ENCODE assay signal across 8 cellular contexts in genomic region chr9:114372971-114373591, GRCh38. TPM values are rescaled to one million over a fixed set of nuclear protein-coding genes. Genes with fewer than 3 reads are reported as not detected.
DNase-seq lines count a peak whose midpoint lies in the region; ATAC-seq and TF ChIP-seq lines count a peak whose summit lies in the region.

No MANE protein-coding gene starts in this region.

- POLR2A ChIA-PET in activated CD4-positive, alpha-beta T cell treated with anti-CD3 and anti-CD28 coated beads for 36 hours (lab: Charles Lee), result interaction anchor here (2.7 kb wide), 1 partner anchor 13 kb away, joined by 22 read pairs; no protein-coding TSS in a partner anchor

- TF ChIP-seq CTCF in HL-60 (IDR thresholded peaks at IDR 0.05; ENCODE audit: insufficient read depth, low read length), result no peak
- no peak for TF ChIP-seq CTCF in HFFc6 (IDR thresholded peaks at IDR 0.05)

- peak; percentile 96 for ATAC-seq in GM19468 (IDR thresholded peaks at IDR 0.05; ENCODE audit: extremely low read depth, unreplicated experiment)
- ATAC-seq in activated CD4-positive, alpha-beta T cell treated with anti-CD3 and anti-CD28 coated beads for 36 hours, result peak; percentile 85
- peak; percentile 75 for ATAC-seq in effector memory CD8-positive, alpha-beta T cell (replicated peaks)

- peaks cover 2% of the 10 kb centered on the region for H3K9me3 Mint-ChIP-seq in activated CD4-positive, alpha-beta T cell treated with anti-CD3 and anti-CD28 coated beads for 36 hours (ENCODE audit: low read depth)
- no peaks in the 10 kb centered on the region for H3K9me3 Mint-ChIP-seq in effector memory CD8-positive, alpha-beta T cell
- no peaks in the 10 kb centered on the region for H3K9me3 Mint-ChIP-seq in HFFc6

- H3K4me3 Mint-ChIP-seq in activated CD4-positive, alpha-beta T cell treated with anti-CD3 and anti-CD28 coated beads for 36 hours, result peak overlapping the region; percentile 64
- H3K4me3 Mint-ChIP-seq in effector memory CD8-positive, alpha-beta T cell, result peak overlapping the region; percentile 79 to 80
- H3K4me3 Mint-ChIP-seq in HFFc6, result no peak overlapping the region

- H3K27ac Mint-ChIP-seq in activated CD4-positive, alpha-beta T cell treated with anti-CD3 and anti-CD28 coated beads for 36 hours, result peak overlapping the region; percentile 89
- H3K27ac Mint-ChIP-seq in effector memory CD8-positive, alpha-beta T cell, result peak overlapping the region; percentile 76 to 84
- H3K27ac Mint-ChIP-seq in HFFc6, result no peak overlapping the region; the same call in 1 of the 2 replicates

- peak overlapping the region; percentile 45 for H3K4me3 ChIP-seq in BLaER1
- H3K4me3 ChIP-seq in HL-60 (replicated peaks; ENCODE audit: insufficient read depth, low read length), result no peak overlapping the region

- H3K4me1 ChIP-seq in BLaER1, result peaks cover 92% of the 10 kb centered on the region

- peaks cover 84% of the 10 kb centered on the region for H3K4me1 Mint-ChIP-seq in activated CD4-positive, alpha-beta T cell treated with anti-CD3 and anti-CD28 coated beads for 36 hours
- peaks cover 69 to 74% of the 10 kb centered on the region in 2 donors for H3K4me1 Mint-ChIP-seq in effector memory CD8-positive, alpha-beta T cell (ENCODE audit: low read depth in 2 of 2)
- H3K4me1 Mint-ChIP-seq in HFFc6 (ENCODE audit: low read depth), result peaks cover 12% of the 10 kb centered on the region

- CTCF ChIA-PET in activated CD4-positive, alpha-beta T cell treated with anti-CD3 and anti-CD28 coated beads for 36 hours (lab: Charles Lee), result interaction anchor here (0.6 to 2.2 kb wide), 4 partner anchors 11 to 204 kb away, joined by 3 to 12 read pairs (median 4); no protein-coding TSS in a partner anchor

- H3K27ac ChIP-seq in BLaER1 (peak overlapping the region; percentile 100), HL-60 (replicated peaks) (peak overlapping the region; percentile 95)

- in situ Hi-C loops in G401 (cut with HindIII; ENCODE audit: low sequenced_read_pairs), result no loop called here

- H3K27me3 ChIP-seq in BLaER1 (no peaks in the 10 kb centered on the region), HL-60 (ENCODE audit: insufficient read depth, poor library complexity, severe bottlenecking) (no peaks in the 10 kb centered on the region)

- H3K36me3 Mint-ChIP-seq in activated CD4-positive, alpha-beta T cell treated with anti-CD3 and anti-CD28 coated beads for 36 hours (ENCODE audit: low read depth), result peaks cover 77% of the 10 kb centered on the region
- peaks cover 97% of the 10 kb centered on the region for H3K36me3 Mint-ChIP-seq in effector memory CD8-positive, alpha-beta T cell (ENCODE audit: insufficient read depth)
- H3K36me3 Mint-ChIP-seq in HFFc6 (ENCODE audit: low read depth), result peaks cover 6% of the 10 kb centered on the region

- H3K9me3 ChIP-seq in BLaER1, result no peaks in the 10 kb centered on the region

- DNase-seq in HL-60 (ENCODE audit: low read depth in 1 of 2, low spot score in 1 of 2) (peak; percentile 94 to 100), HFFc6 (no peak), G401 (ENCODE audit: low spot score) (no peak)
- DNase-seq in activated CD4-positive, alpha-beta T cell treated with anti-CD3 and anti-CD28 coated beads for 36 hours, result peak; percentile 91
- DNase-seq in effector memory CD8-positive, alpha-beta T cell, result peak; percentile 81 to 87 (median 84)
- peak; percentile 49 to 57 for DNase-seq in stimulated activated CD4-positive, alpha-beta T cell treated with anti-CD3 and anti-CD28 coated beads, Interleukin-15, amount 100 ng/mL, for 1 hour (ENCODE audit: low read depth in 1 of 2, low spot score in 1 of 2)

- H4K20me1 ChIP-seq in BLaER1, result no peaks in the 10 kb centered on the region

- intact Hi-C loops in activated CD4-positive, alpha-beta T cell treated with anti-CD3 and anti-CD28 coated beads for 36 hours (cut with DNase I, micrococcal nuclease), result loop anchor here (1.0 kb wide), 3 partner anchors 12 to 25 kb away; no protein-coding TSS in a partner anchor

- peak overlapping the region; percentile 93 for H3K9ac ChIP-seq in BLaER1

- peaks cover 56% of the 10 kb centered on the region for H3K36me3 ChIP-seq in BLaER1

- no peaks in the 10 kb centered on the region for H3K27me3 Mint-ChIP-seq in activated CD4-positive, alpha-beta T cell treated with anti-CD3 and anti-CD28 coated beads for 36 hours
- no peaks in the 10 kb centered on the region for H3K27me3 Mint-ChIP-seq in effector memory CD8-positive, alpha-beta T cell
- peaks cover 3% of the 10 kb centered on the region; the same call in 1 of the 2 replicates for H3K27me3 Mint-ChIP-seq in HFFc6 (ENCODE audit: insufficient read depth)

- H3K4me2 ChIP-seq in BLaER1, result peak overlapping the region; percentile 98

RNA-seq across cellular contexts. Expression of gene AKNA, which starts 14.7 kb away (rescaled TPM):
- 100 to 1,000 TPM; 135 to 141 TPM for total RNA-seq in activated CD4-positive, alpha-beta T cell treated with anti-CD3 and anti-CD28 coated beads for 36 hours
- total RNA-seq in HFFc6 (2021; fragmentation: NEBNext Ultra II Directional; extraction: Animal tissue kit (Norgen Biotek cat#: 25700)), result 10 to 100 TPM in 4 of 6 experiments, 1 to 10 TPM in 2; 9.3 to 13.1 (median 11.5) TPM
- total RNA-seq in G401 (2014; rRNA removed; shearing (Covaris generic)), result 3.1 and 5.1 TPM in 2 replicates

RNA-seq across cellular contexts. Expression of gene ORM2, which starts 43.4 kb away (rescaled TPM):
- total RNA-seq in activated CD4-positive, alpha-beta T cell treated with anti-CD3 and anti-CD28 coated beads for 36 hours, result not detected
- not detected for total RNA-seq in HFFc6 (2021; fragmentation: NEBNext Ultra II Directional; extraction: Animal tissue kit (Norgen Biotek cat#: 25700))
- not detected in 2 replicates for total RNA-seq in G401 (2014; rRNA removed; shearing (Covaris generic))

RNA-seq across cellular contexts. Expression of gene ORM1, which starts 50.2 kb away (rescaled TPM):
- not detected for total RNA-seq in activated CD4-positive, alpha-beta T cell treated with anti-CD3 and anti-CD28 coated beads for 36 hours
- total RNA-seq in HFFc6 (2021; fragmentation: NEBNext Ultra II Directional; extraction: Animal tissue kit (Norgen Biotek cat#: 25700)), result not detected
- not detected in 2 replicates for total RNA-seq in G401 (2014; rRNA removed; shearing (Covaris generic))

Comparison
In these comparisons a context has a peak if more than half of its experiments do, and no peak if none do; other contexts are left out.
1. DNase-seq: peak in HL-60 (2 of 2), activated CD4-positive, alpha-beta T cell treated with anti-CD3 and anti-CD28 coated beads for 36 hours (single experiment), effector memory CD8-positive, alpha-beta T cell (3 of 3) and stimulated activated CD4-positive, alpha-beta T cell treated with anti-CD3 and anti-CD28 coated beads, Interleukin-15, amount 100 ng/mL, for 1 hour (2 of 2); none in HFFc6 (single experiment) and G401 (single experiment).
2. RNA of gene AKNA, which starts 14.7 kb away (total RNA-seq): 135 to 141 TPM in activated CD4-positive, alpha-beta T cell treated with anti-CD3 and anti-CD28 coated beads for 36 hours; 9.3 to 13.1 TPM in HFFc6 and 3.1 to 5.1 TPM in G401; every median in the first group is over 4 times any median in the second.
3. Peak in every context shown above with its lines, with median percentiles within 50 percentile points of each other: ATAC-seq.